Comparison of ENCODE assay signal across 25 cellular contexts in the genomic region with DNA sequence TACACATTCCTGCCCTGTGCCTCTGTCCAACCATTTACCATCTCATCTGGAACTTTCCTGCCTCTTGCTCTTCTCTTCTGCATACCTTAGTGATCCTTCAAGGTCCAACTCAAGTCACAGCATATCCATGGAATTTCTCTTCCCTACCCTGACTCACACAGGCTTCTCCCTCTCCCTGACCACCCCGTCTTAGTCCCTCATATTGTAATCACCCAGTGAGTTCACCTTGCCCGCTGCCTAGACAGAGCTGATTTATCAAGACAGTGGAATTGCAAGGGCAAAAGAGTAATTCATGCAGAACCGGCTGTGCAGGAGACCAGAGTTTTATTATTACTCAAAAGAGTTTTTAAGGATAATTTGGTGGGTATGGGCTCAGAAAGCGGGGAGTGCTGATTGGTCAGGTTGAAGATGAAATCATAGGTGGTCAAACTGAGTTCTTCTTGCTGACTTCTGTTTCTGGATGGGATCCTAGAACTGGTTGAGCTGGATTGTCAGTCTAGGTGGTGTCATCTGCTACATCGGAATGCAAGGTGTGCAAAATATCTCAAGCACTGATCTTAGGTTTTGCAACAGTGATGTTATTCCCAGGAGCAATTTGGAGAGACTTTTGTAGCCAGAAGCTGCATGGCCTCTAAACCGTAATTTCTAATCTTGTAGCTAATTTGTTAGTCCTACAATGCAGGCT.
A peak's percentile ranks its signal among the peaks of the same experiment; 100 is the strongest.
DNase-seq lines count a peak whose midpoint lies in the region; ATAC-seq, FAIRE-seq and TF ChIP-seq lines count a peak whose summit lies in the region.
"Had no signal": no experiment of that assay in that cellular context is flagged by ENCODE, and none has a peak within 500 bp of the region (broad histone marks: within the 10 kb centered on the region; RNA-seq: fewer than 3 reads in every experiment).

No MANE protein-coding gene starts in this region.

- no peaks in the 10 kb centered on the region for H3K9me1 ChIP-seq in keratinocyte (ENCODE audit: control insufficient read depth, extremely low read depth, insufficient read depth, low read length)

- peaks cover 39% of the 10 kb centered on the region for H3K27me3 Mint-ChIP-seq in dendritic cell treated with granulocyte-macrophage colony-stimulating factor and Interleukin-4, amounts not matched to agents 40 ng/mL and 50 ng/mL, for 4 days

- no peaks in the 10 kb centered on the region for H3F3A ChIP-seq in smooth muscle cell (ENCODE audit: low read depth)

- no peaks in the 10 kb centered on the region for H3K9me3 ChIP-seq in keratinocyte (ENCODE audit: control insufficient read depth, low read depth, low read length)
- H3K9me3 ChIP-seq in smooth muscle cell (replicated peaks; ENCODE audit: low read depth): no peaks in the 10 kb centered on the region
- H3K9me3 ChIP-seq: SJCRH30 had no signal

- no peaks in the 10 kb centered on the region for H3K36me3 Mint-ChIP-seq in dendritic cell treated with granulocyte-macrophage colony-stimulating factor and Interleukin-4, amounts not matched to agents 40 ng/mL and 50 ng/mL, for 4 days (ENCODE audit: low read depth)
- H3K36me3 Mint-ChIP-seq: CD14-positive monocyte had no signal

- intact Hi-C loops in dendritic cell treated with granulocyte-macrophage colony-stimulating factor and Interleukin-4, amounts not matched to agents 40 ng/mL and 50 ng/mL, for 4 days (cut with micrococcal nuclease): no loop called here

- ATAC-seq in HG02588 (IDR thresholded peaks at IDR 0.05; ENCODE audit: unreplicated experiment) (no peak), GM21529 (IDR thresholded peaks at IDR 0.05; ENCODE audit: unreplicated experiment) (no peak)

- no peak overlapping the region for H3K4me3 Mint-ChIP-seq in dendritic cell treated with granulocyte-macrophage colony-stimulating factor and Interleukin-4, amounts not matched to agents 40 ng/mL and 50 ng/mL, for 4 days
- H3K4me3 Mint-ChIP-seq: CD14-positive monocyte, IgD-negative memory B cell had no signal

- H3K4me1 ChIP-seq in keratinocyte (ENCODE audit: control insufficient read depth, extremely low read depth, insufficient read depth, low read length): peaks cover 51% of the 10 kb centered on the region
- no peaks in the 10 kb centered on the region for H3K4me1 ChIP-seq in smooth muscle cell (ENCODE audit: low read depth)
- H3K4me1 ChIP-seq: SJCRH30 had no signal

- H3K9ac ChIP-seq in keratinocyte (ENCODE audit: control insufficient read depth, extremely low read depth, insufficient read depth, low read length) (peak overlapping the region; percentile 11), smooth muscle cell (ENCODE audit: low read depth) (peak overlapping the region; percentile 39)
- H3K9ac ChIP-seq: GM23248 had no signal

- FAIRE-seq in keratinocyte (lab: Jason Lieb, UNC): peak; percentile 92

- H3K9me3 Mint-ChIP-seq in dendritic cell treated with granulocyte-macrophage colony-stimulating factor and Interleukin-4, amounts not matched to agents 40 ng/mL and 50 ng/mL, for 4 days: no peaks in the 10 kb centered on the region

- H4K20me1 ChIP-seq in keratinocyte (ENCODE audit: control insufficient read depth, extremely low read depth, insufficient read depth, low read length) (no peaks in the 10 kb centered on the region), smooth muscle cell (ENCODE audit: low read depth) (no peaks in the 10 kb centered on the region)

- H3K4me2 ChIP-seq in keratinocyte (ENCODE audit: control insufficient read depth, extremely low read depth, insufficient read depth, low read depth, low read length) (peak overlapping the region; percentile 50), smooth muscle cell (no peak overlapping the region)

- H3K36me3 ChIP-seq in keratinocyte (ENCODE audit: control insufficient read depth in 2 of 2, extremely low read depth in 1 of 2, insufficient read depth in 2 of 2, low read length in 2 of 2) (no peaks in the 10 kb centered on the region), smooth muscle cell (ENCODE audit: low read depth) (no peaks in the 10 kb centered on the region)
- H3K36me3 ChIP-seq: SJCRH30 had no signal

- dilution Hi-C loops in keratinocyte (cut with MboI; ENCODE audit: extremely low pct_ligation_motif_present, low sequenced_read_pairs): no loop called here

- TF ChIP-seq CTCF in keratinocyte (optimal IDR thresholded peaks at IDR 0.05 in 1 of 3, IDR thresholded peaks at IDR 0.05 in 1 of 3, conservative IDR thresholded peaks at IDR 0.05 in 1 of 3; ENCODE audit: extremely low read depth in 1 of 3, insufficient read depth in 2 of 3, low read length in 3 of 3) (no peak), smooth muscle cell (IDR thresholded peaks at IDR 0.05; ENCODE audit: borderline replicate concordance, insufficient read depth, poor library complexity, severe bottlenecking) (no peak)

- H3K4me1 Mint-ChIP-seq in dendritic cell treated with granulocyte-macrophage colony-stimulating factor and Interleukin-4, amounts not matched to agents 40 ng/mL and 50 ng/mL, for 4 days (ENCODE audit: low read depth): peaks cover 23% of the 10 kb centered on the region

- peak overlapping the region; percentile 75 for H3K27ac ChIP-seq in keratinocyte (ENCODE audit: control insufficient read depth, insufficient read depth, low read length)
- peak overlapping the region; percentile 75 for H3K27ac ChIP-seq in smooth muscle cell (ENCODE audit: low read depth)
- H3K27ac ChIP-seq: 22Rv1, GM23248, HL-60, SJCRH30 had no signal

- 70% methylated on average over 6 of the region's 6 CpGs for WGBS in smooth muscle cell (ENCODE audit: low lambda C conversion rate)

- no peaks in the 10 kb centered on the region for H3K79me2 ChIP-seq in keratinocyte (ENCODE audit: control insufficient read depth, insufficient read depth, low read length)
- no peaks in the 10 kb centered on the region for H3K79me2 ChIP-seq in smooth muscle cell (ENCODE audit: low read depth)

- peak overlapping the region; percentile 30 for H3K27ac Mint-ChIP-seq in dendritic cell treated with granulocyte-macrophage colony-stimulating factor and Interleukin-4, amounts not matched to agents 40 ng/mL and 50 ng/mL, for 4 days
- H3K27ac Mint-ChIP-seq: CD14-positive monocyte had no signal

- peak overlapping the region in 1 of 3 experiments; percentile 4 for H3K4me3 ChIP-seq in keratinocyte (ENCODE audit: control insufficient read depth in 2 of 3, extremely low read depth in 1 of 3, insufficient read depth in 2 of 3, low read depth in 1 of 3, low read length in 3 of 3)
- H3K4me3 ChIP-seq in smooth muscle cell: no peak overlapping the region
- H3K4me3 ChIP-seq: GM23248, SJCRH30 had no signal

- DNase-seq in SIG-M5 treated with dmso at 0.1 percent for 504 hours (lab: John Stamatoyannopoulos, UW; ENCODE audit: unreplicated experiment) (peak; percentile 46), SIG-M5 (lab: John Stamatoyannopoulos, UW) (no peak), keratinocyte (ENCODE audit: low read depth, low spot score) (peak; percentile 83), smooth muscle cell (lab: John Stamatoyannopoulos, UW; ENCODE audit: unreplicated experiment) (no peak), NCI-H748 (lab: John Stamatoyannopoulos, UW; ENCODE audit: unreplicated experiment) (no peak)
- DNase-seq: DMS 273 treated with DMSO at 0.1 percent for 48 hours, DND-41, GDM1, GM23248, HCEC 1CT, Karpas-422, MM.1S, NCI-H1092, NCI-H1436 treated with DMSO at 0.1 percent for 48 hours, NCI-H2029 treated with DMSO at 0.1 percent for 48 hours, NCI-H510A, NCI-H774, SJCRH30 had no signal

- H2AFZ ChIP-seq in keratinocyte (ENCODE audit: control insufficient read depth, low read length) (peak overlapping the region; percentile 20), smooth muscle cell (ENCODE audit: low read depth) (no peak overlapping the region)
- H2AFZ ChIP-seq: GM23248 had no signal

- no peaks in the 10 kb centered on the region for H3K27me3 ChIP-seq in keratinocyte (ENCODE audit: control insufficient read depth, extremely low read depth, insufficient read depth, low read length)
- no peaks in the 10 kb centered on the region for H3K27me3 ChIP-seq in smooth muscle cell (ENCODE audit: low read depth)
- H3K27me3 ChIP-seq: SJCRH30 had no signal

Comparison
In these comparisons a context has a peak if more than half of its experiments do, and no peak if none do; other contexts are left out.
1. DNase-seq: peak in SIG-M5 treated with dmso at 0.1 percent for 504 hours (single experiment) and keratinocyte (single experiment); none in SIG-M5 (single experiment), smooth muscle cell (single experiment) and NCI-H748 (single experiment).